9 cellular contexts compared by ENCODE assay signal in genomic region chr9:97529363-97530076, GRCh38. TPM values are rescaled to one million over a fixed set of nuclear protein-coding genes. Genes with fewer than 3 reads are reported as not detected.
DNase-seq lines count a peak whose midpoint lies in the region; ATAC-seq, FAIRE-seq and TF ChIP-seq lines count a peak whose summit lies in the region.
"Had no signal": no experiment of that assay in that cellular context is flagged by ENCODE, and none has a peak within 500 bp of the region (broad histone marks: within the 10 kb centered on the region; RNA-seq: fewer than 3 reads in every experiment).

No MANE protein-coding gene starts in this region.

- TF ChIP-seq CTCF in fibroblast of mammary gland (conservative IDR thresholded peaks at IDR 0.05; ENCODE audit: control insufficient read depth, insufficient read depth, low read depth, low read length) (no peak), type B pancreatic cell (conservative IDR thresholded peaks at IDR 0.05) (no peak)

- DNase-seq in GM12891 (ENCODE audit: insufficient read length, low spot score) (peak; percentile 45), fibroblast of mammary gland (ENCODE audit: low read depth) (peak; percentile 50), type B pancreatic cell (ENCODE audit: extremely low spot score, unreplicated experiment) (no peak), retina (no peak), kidney glomerular epithelial cell (lab: John Stamatoyannopoulos, UW) (no peak)

- no peaks in the 10 kb centered on the region for H3K9me3 Mint-ChIP-seq in type B pancreatic cell
- H3K9me3 Mint-ChIP-seq: brain had no signal

- peaks cover 4% of the 10 kb centered on the region for H3K27me3 Mint-ChIP-seq in type B pancreatic cell

- no peak overlapping the region for H3K4me3 Mint-ChIP-seq in type B pancreatic cell
- H3K4me3 Mint-ChIP-seq: brain had no signal

- H3K4me3 ChIP-seq in fibroblast of mammary gland (ENCODE audit: control insufficient read depth, low read depth, low read length) = no peak overlapping the region

- no peaks in the 10 kb centered on the region for H3K36me3 Mint-ChIP-seq in type B pancreatic cell
- H3K36me3 Mint-ChIP-seq: brain had no signal

- H3K4me1 Mint-ChIP-seq in type B pancreatic cell (ENCODE audit: unreplicated experiment) = peaks cover 5% of the 10 kb centered on the region

- ATAC-seq in GM21367 (IDR thresholded peaks at IDR 0.05; ENCODE audit: unreplicated experiment) = peak; percentile 76
- ATAC-seq in HG03575 (IDR thresholded peaks at IDR 0.05; ENCODE audit: extremely low read depth, insufficient number of reproducible peaks, low FRiP score, unreplicated experiment) = peak; percentile 62
- no peak for ATAC-seq in GM19328 (IDR thresholded peaks at IDR 0.05; ENCODE audit: unreplicated experiment)

- FAIRE-seq in GM12891 (lab: Jason Lieb, UNC) = peak; percentile 86

- H3K27ac Mint-ChIP-seq in type B pancreatic cell = peak overlapping the region; percentile 34

- no peak for TF ChIP-seq POLR2A in GM12891 (IDR thresholded peaks at IDR 0.05; ENCODE audit: low read depth, low read length)

TF ChIP-seq in GM12891, 5 proteins besides CTCF, POLR2A, EP300 and RAD21:
- no peak for TF ChIP-seq SPI1 (IDR thresholded peaks at IDR 0.05; ENCODE audit: low read depth, low read length)
- no peak for TF ChIP-seq PAX5 (IDR thresholded peaks at IDR 0.05; ENCODE audit: insufficient read depth, low read length, severe bottlenecking)
- TF ChIP-seq POU2F2 (IDR thresholded peaks at IDR 0.05; ENCODE audit: low read depth, low read length) = no peak
- no peak for TF ChIP-seq TAF1 (IDR thresholded peaks at IDR 0.05; ENCODE audit: low read depth, low read length)
- TF ChIP-seq POLR2AphosphoS5 (IDR thresholded peaks at IDR 0.05; ENCODE audit: low read depth, low read length) = no peak

RNA-seq across cellular contexts. Expression of gene TMOD1, which starts 28.1 kb away (rescaled TPM):
- polyA plus RNA-seq in GM12891 (2012; ENCODE audit: low read depth, missing spikeins) = 17.4 TPM
- total RNA-seq in type B pancreatic cell (ENCODE audit: low replicate concordance) = 10.5 and 12.9 TPM in 2 replicates

Comparison
In these comparisons a context has a peak if more than half of its experiments do, and no peak if none do; other contexts are left out.
1. DNase-seq: peak in GM12891 (single experiment) and fibroblast of mammary gland (single experiment); none in type B pancreatic cell (single experiment), retina (single experiment) and kidney glomerular epithelial cell (single experiment).